ENCODE assay signal across 9 cellular contexts in the genomic region with DNA sequence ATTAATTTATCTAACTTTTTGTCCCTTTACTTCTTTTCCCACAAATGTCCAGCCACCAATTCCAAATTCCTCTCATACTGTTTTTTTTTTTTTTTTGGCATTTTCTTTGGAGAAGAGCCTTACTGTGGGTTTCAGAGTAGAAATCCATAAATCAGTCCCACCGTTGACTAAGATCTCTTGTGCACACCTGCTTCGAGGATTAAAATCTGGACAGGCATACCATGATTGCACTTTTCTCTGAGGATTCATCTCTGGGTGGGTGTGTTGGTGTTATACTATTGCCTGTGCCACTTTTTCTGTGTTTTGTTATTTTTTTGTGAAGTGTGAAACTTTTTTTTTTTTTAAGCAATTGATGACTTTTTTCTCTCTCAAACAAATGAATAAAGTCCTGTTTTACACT. TPM values are rescaled to one million over a fixed set of nuclear protein-coding genes. Genes with fewer than 3 reads are reported as not detected.
"Had no signal": no experiment of that assay in that cellular context is flagged by ENCODE, and none has a peak within 500 bp of the region (broad histone marks: within the 10 kb centered on the region; RNA-seq: fewer than 3 reads in every experiment).

No MANE protein-coding gene starts in this region.

- H3K9me3 ChIP-seq: HAP-1 had no signal

- H3K9me3 Mint-ChIP-seq: IgD-negative memory B cell had no signal

- H3K4me3 ChIP-seq: GM23248, HAP-1 had no signal

- H3K36me3 ChIP-seq: HAP-1 had no signal

- H3K27ac Mint-ChIP-seq: HFFc6, IgD-negative memory B cell had no signal

- H3K4me3 Mint-ChIP-seq: HFFc6, IgD-negative memory B cell had no signal

- ATAC-seq: HCT116 had no signal

- H3K4me1 ChIP-seq: HAP-1 had no signal

- DNase-seq: GM23248, GOT3, H7, HFFc6, KG1 had no signal

- H3K27ac ChIP-seq: GM23248 had no signal

RNA-seq across cellular contexts. Expression of a gene that starts 55.9 kb away (rescaled TPM):
- total RNA-seq: H7, HT-29 had no signal
